ENCODE assay signal across 9 cellular contexts in the genomic region with DNA sequence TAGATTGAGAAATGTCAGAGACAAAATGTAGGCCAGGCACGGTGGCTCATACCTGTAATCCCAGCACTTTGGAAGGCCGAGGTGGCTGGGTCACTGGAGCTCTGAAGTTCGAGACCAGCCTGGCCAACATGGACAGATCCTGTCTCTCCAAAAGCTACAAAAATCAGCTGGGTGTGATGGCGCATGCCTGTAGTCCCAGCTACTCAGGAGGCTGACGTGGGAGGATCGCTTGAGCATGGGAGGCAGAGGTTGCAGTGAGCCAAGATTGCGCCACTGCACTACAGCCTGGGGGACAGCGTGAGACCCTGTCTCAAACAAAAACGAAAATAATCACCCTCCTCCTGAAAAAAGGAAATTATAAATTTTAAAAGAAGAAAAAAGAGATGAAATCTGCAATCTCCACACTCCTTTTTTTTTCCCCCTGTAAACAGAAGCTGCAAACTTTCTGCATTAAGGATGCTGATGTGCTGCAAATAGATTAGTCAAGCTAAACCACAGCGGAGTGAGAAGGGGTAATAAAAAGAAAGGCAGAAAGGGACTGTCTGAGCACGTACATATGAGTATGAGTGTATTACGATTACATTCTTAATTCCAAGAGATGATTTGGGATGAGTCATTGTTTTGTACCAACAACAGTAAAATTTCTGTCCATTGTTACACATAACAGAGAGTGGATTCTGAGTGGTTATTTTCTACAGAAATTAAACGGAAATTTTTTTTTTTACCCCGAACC.
DNase-seq lines count a peak whose midpoint lies in the region; ATAC-seq, FAIRE-seq and TF ChIP-seq lines count a peak whose summit lies in the region.
"Had no signal": no experiment of that assay in that cellular context is flagged by ENCODE, and none has a peak within 500 bp of the region (broad histone marks: within the 10 kb centered on the region; RNA-seq: fewer than 3 reads in every experiment).

No MANE protein-coding gene starts in this region.

- no peaks in the 10 kb centered on the region for H3K9me3 Mint-ChIP-seq in activated naive CD4-positive, alpha-beta T cell treated with anti-CD3 and anti-CD28 coated beads for 36 hours
- H3K9me3 Mint-ChIP-seq in WTC11, result no peaks in the 10 kb centered on the region

- TF ChIP-seq CTCF in WTC11 (IDR thresholded peaks at IDR 0.05), result no peak

- ATAC-seq in WTC11 (no peak), HG03039 (IDR thresholded peaks at IDR 0.05; ENCODE audit: unreplicated experiment) (no peak), HG03025 (IDR thresholded peaks at IDR 0.05; ENCODE audit: low FRiP score, unreplicated experiment) (no peak)

- CTCF ChIA-PET in activated naive CD4-positive, alpha-beta T cell treated with anti-CD3 and anti-CD28 coated beads for 36 hours (lab: Charles Lee), result interaction anchor here (1.5 kb wide), 1 partner anchor 14 kb away, joined by 4 read pairs; no protein-coding TSS in a partner anchor
- CTCF ChIA-PET in WTC11 (lab: Charles Lee), result interaction anchor here (1.7 kb wide), 1 partner anchor 131 kb away, joined by 4 read pairs; no protein-coding TSS in a partner anchor

- no peak overlapping the region for H3K4me3 Mint-ChIP-seq in activated naive CD4-positive, alpha-beta T cell treated with anti-CD3 and anti-CD28 coated beads for 36 hours
- no peak overlapping the region for H3K4me3 Mint-ChIP-seq in WTC11

- H3K27ac Mint-ChIP-seq in activated naive CD4-positive, alpha-beta T cell treated with anti-CD3 and anti-CD28 coated beads for 36 hours, result peak overlapping the region; percentile 53
- H3K27ac Mint-ChIP-seq in WTC11, result peak overlapping the region; percentile 50

- FAIRE-seq in urothelium cell line (lab: Jason Lieb, UNC), result no peak

- no peaks in the 10 kb centered on the region for H3K36me3 Mint-ChIP-seq in activated naive CD4-positive, alpha-beta T cell treated with anti-CD3 and anti-CD28 coated beads for 36 hours (ENCODE audit: low read depth)
- H3K36me3 Mint-ChIP-seq in WTC11, result no peaks in the 10 kb centered on the region

- no peak for DNase-seq in activated naive CD4-positive, alpha-beta T cell treated with anti-CD3 and anti-CD28 coated beads for 36 hours
- no peak for DNase-seq in activated naive CD4-positive, alpha-beta T cell (lab: John Stamatoyannopoulos, UW)
- no peak for DNase-seq in WTC11 (ENCODE audit: low spot score)
- DNase-seq in fibroblast of the conjunctiva (ENCODE audit: low read depth), result peak; percentile 74
- DNase-seq in urothelium cell line (ENCODE audit: low spot score), result peak; percentile 62
- DNase-seq in NCI-H146 treated with DMSO at 0.1 percent for 48 hours (lab: John Stamatoyannopoulos, UW; ENCODE audit: unreplicated experiment), result no peak
- DNase-seq: NCI-H446 had no signal

- no peaks in the 10 kb centered on the region for H3K27me3 Mint-ChIP-seq in activated naive CD4-positive, alpha-beta T cell treated with anti-CD3 and anti-CD28 coated beads for 36 hours (ENCODE audit: low read depth)
- no peaks in the 10 kb centered on the region for H3K27me3 Mint-ChIP-seq in WTC11 (ENCODE audit: low read depth)

- intact Hi-C loops in activated naive CD4-positive, alpha-beta T cell treated with anti-CD3 and anti-CD28 coated beads for 36 hours (cut with micrococcal nuclease), result loop anchor here (1.0 kb wide), 3 partner anchors 9 to 25 kb away; no protein-coding TSS in a partner anchor

- peaks cover 35% of the 10 kb centered on the region for H3K4me1 Mint-ChIP-seq in activated naive CD4-positive, alpha-beta T cell treated with anti-CD3 and anti-CD28 coated beads for 36 hours (ENCODE audit: low read depth)
- H3K4me1 Mint-ChIP-seq in WTC11, result peaks cover 22% of the 10 kb centered on the region

- POLR2A ChIA-PET in WTC11 (lab: Charles Lee), result interaction anchor here (0.9 to 1.2 kb wide), 2 partner anchors 14 to 81 kb away, joined by 3 to 4 read pairs; no protein-coding TSS in a partner anchor

TF ChIP-seq in WTC11, 78 proteins besides CTCF, POLR2A, EP300 and RAD21 (continues in another document):
- TF ChIP-seq ZNF232 (CRISPR knock-in tag; IDR thresholded peaks at IDR 0.05) (no peak), NFATC4 (CRISPR knock-in tag; IDR thresholded peaks at IDR 0.05) (no peak), MYBL2 (CRISPR knock-in tag; IDR thresholded peaks at IDR 0.05) (no peak), NR1H2 (CRISPR knock-in tag; IDR thresholded peaks at IDR 0.05) (no peak), ZNF219 (CRISPR knock-in tag; IDR thresholded peaks at IDR 0.05; ENCODE audit: borderline replicate concordance) (no peak), ERG (CRISPR knock-in tag; IDR thresholded peaks at IDR 0.05) (no peak), FOXJ3 (CRISPR knock-in tag; IDR thresholded peaks at IDR 0.05; ENCODE audit: borderline replicate concordance) (no peak), MAX (CRISPR knock-in tag; IDR thresholded peaks at IDR 0.05) (no peak), AFF4 (CRISPR knock-in tag; IDR thresholded peaks at IDR 0.05; ENCODE audit: borderline replicate concordance) (no peak), ZNF671 (CRISPR knock-in tag; IDR thresholded peaks at IDR 0.05) (no peak), CREM (CRISPR knock-in tag; IDR thresholded peaks at IDR 0.05) (no peak), ZBTB21 (CRISPR knock-in tag; IDR thresholded peaks at IDR 0.05; ENCODE audit: borderline replicate concordance) (no peak), TEAD1 (CRISPR knock-in tag; IDR thresholded peaks at IDR 0.05) (no peak), GABPB1 (CRISPR knock-in tag; IDR thresholded peaks at IDR 0.05) (no peak), ZSCAN18 (CRISPR knock-in tag; IDR thresholded peaks at IDR 0.05) (no peak), ZNF512 (CRISPR knock-in tag; IDR thresholded peaks at IDR 0.05; ENCODE audit: borderline replicate concordance) (no peak)

Comparison
In these comparisons a context has a peak if more than half of its experiments do, and no peak if none do; other contexts are left out.
1. DNase-seq: peak in fibroblast of the conjunctiva (single experiment) and urothelium cell line (single experiment); none in activated naive CD4-positive, alpha-beta T cell treated with anti-CD3 and anti-CD28 coated beads for 36 hours (single experiment), activated naive CD4-positive, alpha-beta T cell (0 of 4), WTC11 (single experiment) and NCI-H146 treated with DMSO at 0.1 percent for 48 hours (single experiment).